ENCODE assay signal across 1 cellular context in the genomic region with DNA sequence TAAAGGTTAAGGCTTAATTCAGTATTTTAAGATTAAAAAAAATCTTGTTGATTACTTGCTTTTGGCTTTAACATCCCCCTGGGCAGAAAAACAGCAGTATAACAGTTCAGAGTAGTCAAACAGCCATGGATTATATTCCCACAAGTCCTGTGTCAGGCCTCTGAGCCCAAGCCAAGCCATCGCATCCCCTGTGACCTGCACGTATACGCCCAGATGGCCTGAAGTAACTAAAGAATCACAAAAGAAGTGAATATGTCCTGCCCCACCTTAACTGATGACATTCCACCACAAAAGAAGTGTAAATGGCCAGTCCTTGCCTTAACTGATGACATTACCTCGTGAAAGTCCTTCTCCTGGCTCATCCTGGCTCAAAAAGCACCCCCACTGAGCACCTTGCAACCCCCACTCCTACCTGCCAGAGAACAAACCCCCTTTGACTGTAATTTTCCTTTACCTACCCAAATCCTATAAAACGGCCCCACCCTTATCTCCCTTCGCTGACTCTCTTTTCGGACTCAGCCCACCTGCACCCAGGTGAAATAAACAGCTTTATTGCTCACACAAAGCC.
TF ChIP-seq lines count a peak whose summit lies in the region.

No MANE protein-coding gene starts in this region.

TF ChIP-seq in GM23338, 12 proteins besides CTCF, POLR2A, EP300 and RAD21 (continued from another document):
- TF ChIP-seq, protein P1, sequence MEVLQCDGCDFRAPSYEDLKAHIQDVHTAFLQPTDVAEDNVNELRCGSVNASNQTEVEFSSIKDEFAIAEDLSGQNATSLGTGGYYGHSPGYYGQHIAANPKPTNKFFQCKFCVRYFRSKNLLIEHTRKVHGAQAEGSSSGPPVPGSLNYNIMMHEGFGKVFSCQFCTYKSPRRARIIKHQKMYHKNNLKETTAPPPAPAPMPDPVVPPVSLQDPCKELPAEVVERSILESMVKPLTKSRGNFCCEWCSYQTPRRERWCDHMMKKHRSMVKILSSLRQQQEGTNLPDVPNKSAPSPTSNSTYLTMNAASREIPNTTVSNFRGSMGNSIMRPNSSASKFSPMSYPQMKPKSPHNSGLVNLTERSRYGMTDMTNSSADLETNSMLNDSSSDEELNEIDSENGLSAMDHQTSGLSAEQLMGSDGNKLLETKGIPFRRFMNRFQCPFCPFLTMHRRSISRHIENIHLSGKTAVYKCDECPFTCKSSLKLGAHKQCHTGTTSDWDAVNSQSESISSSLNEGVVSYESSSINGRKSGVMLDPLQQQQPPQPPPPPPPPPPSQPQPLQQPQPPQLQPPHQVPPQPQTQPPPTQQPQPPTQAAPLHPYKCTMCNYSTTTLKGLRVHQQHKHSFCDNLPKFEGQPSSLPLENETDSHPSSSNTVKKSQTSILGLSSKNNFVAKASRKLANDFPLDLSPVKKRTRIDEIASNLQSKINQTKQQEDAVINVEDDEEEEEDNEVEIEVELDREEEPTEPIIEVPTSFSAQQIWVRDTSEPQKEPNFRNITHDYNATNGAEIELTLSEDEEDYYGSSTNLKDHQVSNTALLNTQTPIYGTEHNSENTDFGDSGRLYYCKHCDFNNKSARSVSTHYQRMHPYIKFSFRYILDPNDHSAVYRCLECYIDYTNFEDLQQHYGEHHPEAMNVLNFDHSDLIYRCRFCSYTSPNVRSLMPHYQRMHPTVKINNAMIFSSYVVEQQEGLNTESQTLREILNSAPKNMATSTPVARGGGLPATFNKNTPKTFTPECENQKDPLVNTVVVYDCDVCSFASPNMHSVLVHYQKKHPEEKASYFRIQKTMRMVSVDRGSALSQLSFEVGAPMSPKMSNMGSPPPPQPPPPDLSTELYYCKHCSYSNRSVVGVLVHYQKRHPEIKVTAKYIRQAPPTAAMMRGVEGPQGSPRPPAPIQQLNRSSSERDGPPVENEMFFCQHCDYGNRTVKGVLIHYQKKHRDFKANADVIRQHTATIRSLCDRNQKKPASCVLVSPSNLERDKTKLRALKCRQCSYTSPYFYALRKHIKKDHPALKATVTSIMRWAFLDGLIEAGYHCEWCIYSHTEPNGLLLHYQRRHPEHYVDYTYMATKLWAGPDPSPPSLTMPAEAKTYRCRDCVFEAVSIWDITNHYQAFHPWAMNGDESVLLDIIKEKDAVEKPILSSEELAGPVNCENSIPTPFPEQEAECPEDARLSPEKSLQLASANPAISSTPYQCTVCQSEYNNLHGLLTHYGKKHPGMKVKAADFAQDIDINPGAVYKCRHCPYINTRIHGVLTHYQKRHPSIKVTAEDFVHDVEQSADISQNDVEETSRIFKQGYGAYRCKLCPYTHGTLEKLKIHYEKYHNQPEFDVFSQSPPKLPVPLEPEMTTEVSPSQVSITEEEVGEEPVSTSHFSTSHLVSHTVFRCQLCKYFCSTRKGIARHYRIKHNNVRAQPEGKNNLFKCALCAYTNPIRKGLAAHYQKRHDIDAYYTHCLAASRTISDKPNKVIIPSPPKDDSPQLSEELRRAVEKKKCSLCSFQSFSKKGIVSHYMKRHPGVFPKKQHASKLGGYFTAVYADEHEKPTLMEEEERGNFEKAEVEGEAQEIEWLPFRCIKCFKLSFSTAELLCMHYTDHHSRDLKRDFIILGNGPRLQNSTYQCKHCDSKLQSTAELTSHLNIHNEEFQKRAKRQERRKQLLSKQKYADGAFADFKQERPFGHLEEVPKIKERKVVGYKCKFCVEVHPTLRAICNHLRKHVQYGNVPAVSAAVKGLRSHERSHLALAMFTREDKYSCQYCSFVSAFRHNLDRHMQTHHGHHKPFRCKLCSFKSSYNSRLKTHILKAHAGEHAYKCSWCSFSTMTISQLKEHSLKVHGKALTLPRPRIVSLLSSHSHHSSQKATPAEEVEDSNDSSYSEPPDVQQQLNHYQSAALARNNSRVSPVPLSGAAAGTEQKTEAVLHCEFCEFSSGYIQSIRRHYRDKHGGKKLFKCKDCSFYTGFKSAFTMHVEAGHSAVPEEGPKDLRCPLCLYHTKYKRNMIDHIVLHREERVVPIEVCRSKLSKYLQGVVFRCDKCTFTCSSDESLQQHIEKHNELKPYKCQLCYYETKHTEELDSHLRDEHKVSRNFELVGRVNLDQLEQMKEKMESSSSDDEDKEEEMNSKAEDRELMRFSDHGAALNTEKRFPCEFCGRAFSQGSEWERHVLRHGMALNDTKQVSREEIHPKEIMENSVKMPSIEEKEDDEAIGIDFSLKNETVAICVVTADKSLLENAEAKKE (CRISPR knock-in tag; IDR thresholded peaks at IDR 0.05), result peak; percentile 16; the same call in 1 of the 2 replicates
